In the genomic region with DNA sequence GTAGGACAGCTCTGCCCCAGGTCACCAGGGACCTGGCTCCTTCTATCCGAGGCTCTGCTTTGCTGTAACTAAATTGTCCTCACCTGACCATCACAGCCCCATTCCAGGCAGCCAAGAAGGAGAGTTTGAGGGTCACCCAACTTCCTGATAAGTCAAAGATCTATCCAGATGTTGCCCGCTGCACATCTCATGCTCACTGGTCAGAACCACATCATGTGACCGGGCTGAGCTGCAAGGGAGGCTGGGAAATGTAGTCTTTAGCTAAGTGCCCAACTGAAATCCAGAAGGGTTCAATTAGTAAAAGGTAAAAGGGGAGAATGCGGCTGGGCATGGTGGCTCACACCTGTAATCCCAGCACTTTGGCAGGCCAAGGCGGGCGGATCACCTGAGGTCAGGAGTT, we compare ENCODE assay signal across 26 cellular contexts. TPM values are rescaled to one million over a fixed set of nuclear protein-coding genes. Genes with fewer than 3 reads are reported as not detected.
DNase-seq lines count a peak whose midpoint lies in the region; ATAC-seq, FAIRE-seq and TF ChIP-seq lines count a peak whose summit lies in the region.
"Had no signal": no experiment of that assay in that cellular context is flagged by ENCODE, and none has a peak within 500 bp of the region (broad histone marks: within the 10 kb centered on the region; RNA-seq: fewer than 3 reads in every experiment).

No MANE protein-coding gene starts in this region.

- H3K9me3 ChIP-seq in A549 (no peaks in the 10 kb centered on the region), H1 (ENCODE audit: insufficient read depth in 2 of 2, low read depth in 1 of 2, low read length in 1 of 2) (no peaks in the 10 kb centered on the region), GM23248 (ENCODE audit: low read depth) (no peaks in the 10 kb centered on the region)
- H3K9me3 ChIP-seq: BE2C, MG63, Peyer's patch had no signal

- H2AFZ ChIP-seq in H1 (ENCODE audit: low read length) = no peak overlapping the region
- H2AFZ ChIP-seq in GM23248 = no peak overlapping the region

- no peaks in the 10 kb centered on the region; the same call in 1 of the 2 replicates for H3K23me2 ChIP-seq in H1 (ENCODE audit: low read depth, low read length)

- H4K5ac ChIP-seq in H1 (ENCODE audit: insufficient read length, low read depth, low read length) = no peak overlapping the region

- no peak for ATAC-seq in A549
- no peak for ATAC-seq in HG03571 (IDR thresholded peaks at IDR 0.05; ENCODE audit: unreplicated experiment)
- no peak for ATAC-seq in HG03342 (IDR thresholded peaks at IDR 0.05; ENCODE audit: unreplicated experiment)

- CTCF ChIA-PET in A549 (lab: Yijun Ruan, JAX) (no interaction called here), H1 (lab: Charles Lee; ENCODE audit: partially characterized antibody) (interaction anchor here (1.1 to 2.2 kb wide), 5 partner anchors 15 to 171 kb away, joined by 3 to 7 read pairs (median 6); no protein-coding TSS in a partner anchor)

- H3K27me3 ChIP-seq in H7 (ENCODE audit: control insufficient read depth, insufficient read depth, low read length) (peaks cover 45% of the 10 kb centered on the region), H1 (replicated peaks in 1 of 4; ENCODE audit: control insufficient read depth in 3 of 4, extremely low read depth in 1 of 4, insufficient read depth in 3 of 4, low read length in 3 of 4) (peaks cover 42 to 53% (median 49%) of the 10 kb centered on the region in 4 experiments), GM23248 (replicated peaks; ENCODE audit: insufficient read depth) (peaks cover 67% of the 10 kb centered on the region)
- H3K27me3 ChIP-seq: BE2C, MG63 had no signal

- H3K14ac ChIP-seq in H1 (ENCODE audit: insufficient read length) = no peak overlapping the region

- no peak overlapping the region for H2BK120ac ChIP-seq in H1 (replicated peaks; ENCODE audit: low read depth, low read length)

- no peak overlapping the region for H3K56ac ChIP-seq in H1 (replicated peaks; ENCODE audit: insufficient read length, low read depth, low read length)

- 48% methylated on average over 6 of the region's 6 CpGs for WGBS in A549 (ENCODE audit: missing lambda C conversion rate)
- WGBS in H1 (ENCODE audit: extremely low coverage in 1 of 2, insufficient coverage in 1 of 2, insufficient read length in 1 of 2, insufficient replicate concordance in 2 of 2, low coverage in 1 of 2, low lambda C conversion rate in 2 of 2, missing lambda C conversion rate in 1 of 2), 2 experiments = 90% methylated on average over 6 of the region's 6 CpGs; no CpG with 5 or more reads in 1 of the 2 experiments
- 79 to 81% methylated on average over 6 of the region's 6 CpGs for WGBS in GM23248 (ENCODE audit: low coverage in 1 of 2, low lambda C conversion rate in 2 of 2, missing lambda C conversion rate in 2 of 2), 2 experiments

- DNase-seq in A549 (ENCODE audit: low read depth in 1 of 2, low spot score in 1 of 2) (no peak), H7 (peak; percentile 71), NB4 (ENCODE audit: low read depth) (peak; percentile 47), H1 (ENCODE audit: low read depth in 1 of 2, low spot score in 2 of 2) (no peak), GM23248 (no peak), activated gamma-delta T cell treated with Interleukin-2 at 50 U/mL for 16 hours (no peak)
- DNase-seq: BE2C; DMS79 treated with DMSO at 0.1 percent for 48 hours; HFFc6; MG63; NCI-H1092 treated with DMSO at 0.1 percent for 48 hours; NCI-H146; NCI-H2029; NCI-H226; NCI-H510A treated with DMSO at 0.1 percent for 48 hours; NCI-H748 treated with DMSO at 0.1 percent for 48 hours; NK-92 treated with Interleukin-12 subunit alpha and Interleukin-12 subunit beta, amount 100 ng/mL, for 24 hours; Peyer's patch had no signal

- H3F3A ChIP-seq in GM23248 (ENCODE audit: insufficient read depth) = peaks cover 4% of the 10 kb centered on the region; the same call in 1 of the 2 replicates

- no peak for TF ChIP-seq EP300 in A549 (IDR thresholded peaks at IDR 0.05)
- no peak for TF ChIP-seq EP300 in H1 (IDR thresholded peaks at IDR 0.05; ENCODE audit: borderline replicate concordance in 1 of 2, low read depth in 2 of 2, low read length in 2 of 2)

- H4K91ac ChIP-seq in H1 (replicated peaks; ENCODE audit: insufficient read length, low read length) = no peak overlapping the region

- POLR2A ChIA-PET in A549 (lab: Yijun Ruan, JAX) (no interaction called here), H1 (lab: Charles Lee; ENCODE audit: partially characterized antibody) (no interaction called here)

- no peak overlapping the region for H2BK12ac ChIP-seq in H1 (ENCODE audit: low read depth, low read length)

- H2AK5ac ChIP-seq in H1 (ENCODE audit: low read depth, low read length) = no peak overlapping the region

- H3K36me3 ChIP-seq in H7 (replicated peaks; ENCODE audit: control insufficient read depth, insufficient read depth, low read length) (no peaks in the 10 kb centered on the region), H1 (ENCODE audit: control insufficient read depth in 2 of 4, insufficient read depth in 4 of 4, low read length in 3 of 4) (no peaks in the 10 kb centered on the region; a peak in 1 of 8 replicates), GM23248 (ENCODE audit: low read depth) (no peaks in the 10 kb centered on the region)
- H3K36me3 ChIP-seq: BE2C, MG63, Peyer's patch had no signal

- in situ Hi-C loops in GM23248 (cut with MboI) = no loop called here

- no peak overlapping the region for H3K23ac ChIP-seq in H1 (ENCODE audit: insufficient read length)

- H4K20me1 ChIP-seq in H1 (replicated peaks in 1 of 2; ENCODE audit: control insufficient read depth in 1 of 2, insufficient read depth in 2 of 2, low read length in 2 of 2) (peaks cover 5 to 7% of the 10 kb centered on the region in 2 experiments), GM23248 (ENCODE audit: insufficient read depth) (no peaks in the 10 kb centered on the region)

- no peak overlapping the region for H2BK5ac ChIP-seq in H1 (ENCODE audit: low read depth, low read length)

- no peak overlapping the region for H2BK20ac ChIP-seq in H1 (ENCODE audit: low read length)

- no peak overlapping the region for H3K18ac ChIP-seq in H1 (ENCODE audit: extremely low read depth, low read length)

- TF ChIP-seq RAD21 in A549 (conservative IDR thresholded peaks at IDR 0.05 in 1 of 2, IDR thresholded peaks at IDR 0.05 in 1 of 2) = no peak
- no peak for TF ChIP-seq RAD21 in H1 (IDR thresholded peaks at IDR 0.05 in 1 of 2, conservative IDR thresholded peaks at IDR 0.05 in 1 of 2; ENCODE audit: low read depth in 2 of 2, low read length in 2 of 2)

- no peak for TF ChIP-seq CTCF in A549 (IDR thresholded peaks at IDR 0.05)
- no peak for TF ChIP-seq CTCF in NB4 (IDR thresholded peaks at IDR 0.05; ENCODE audit: low read depth, low read length)
- no peak for TF ChIP-seq CTCF in H1 (IDR thresholded peaks at IDR 0.05; ENCODE audit: control extremely low read depth in 1 of 3, insufficient read depth in 1 of 3, low read depth in 1 of 3, low read length in 3 of 3)

- no peaks in the 10 kb centered on the region for H3K9me2 ChIP-seq in GM23248 (ENCODE audit: insufficient read depth)

- H3K4me3 ChIP-seq in A549 = no peak overlapping the region
- H3K4me3 ChIP-seq in H7 (ENCODE audit: insufficient read depth, low read depth, low read length) = no peak overlapping the region
- no peak overlapping the region for H3K4me3 ChIP-seq in NB4 (ENCODE audit: low read depth, low read length)
- no peak overlapping the region for H3K4me3 ChIP-seq in H1 (ENCODE audit: extremely low read depth in 1 of 4, insufficient read depth in 2 of 4, low read depth in 3 of 4, low read length in 4 of 4)
- no peak overlapping the region for H3K4me3 ChIP-seq in GM23248
- H3K4me3 ChIP-seq: MG63, Peyer's patch had no signal

- H3K4me1 ChIP-seq in A549 (peaks cover 7% of the 10 kb centered on the region; the same call in 1 of the 3 replicates), H1 (replicated peaks in 1 of 4; ENCODE audit: control insufficient read depth in 3 of 4, insufficient read depth in 4 of 4, low read length in 3 of 4) (peaks cover 0 to 26% (median 19%) of the 10 kb centered on the region in 4 experiments; a peak in 6 of 7 replicates), GM23248 (ENCODE audit: insufficient read depth) (no peaks in the 10 kb centered on the region)

- H3K27ac ChIP-seq in A549 (no peak overlapping the region), H1 (ENCODE audit: low read depth, low read length) (no peak overlapping the region), GM23248 (no peak overlapping the region)
- H3K27ac ChIP-seq: Peyer's patch had no signal

- H2BK15ac ChIP-seq in H1 (ENCODE audit: low read length) = no peak overlapping the region

- H4K8ac ChIP-seq in H1 (ENCODE audit: extremely low read depth, insufficient read depth, low read length) = no peak overlapping the region

- H3K4me2 ChIP-seq in A549 = no peak overlapping the region
- H3K4me2 ChIP-seq in H1 (ENCODE audit: insufficient read depth in 1 of 2, low read depth in 2 of 2, low read length in 2 of 2) = no peak overlapping the region; a peak in 1 of 4 replicates
- H3K4me2 ChIP-seq in GM23248 (ENCODE audit: unreplicated experiment) = no peak overlapping the region

- no peak overlapping the region for H3K9ac ChIP-seq in H1 (replicated peaks in 1 of 4; ENCODE audit: extremely low read depth in 1 of 4, low read depth in 3 of 4, low read length in 3 of 4)
- no peak overlapping the region for H3K9ac ChIP-seq in GM23248

- H3K4ac ChIP-seq in H1 (replicated peaks; ENCODE audit: insufficient read length, low read depth, low read length) = no peak overlapping the region

- FAIRE-seq in A549 (lab: Jason Lieb, UNC) (no peak), H1 (lab: Jason Lieb, UNC) (no peak)
- FAIRE-seq: D721Med, GM12891, HTR-8/SVneo had no signal

- no peak for TF ChIP-seq POLR2A in A549 (IDR thresholded peaks at IDR 0.05; ENCODE audit: low read length)
- TF ChIP-seq POLR2A in NB4 (IDR thresholded peaks at IDR 0.05; ENCODE audit: extremely low read depth, insufficient read length) = no peak
- no peak for TF ChIP-seq POLR2A in H1 (IDR thresholded peaks at IDR 0.05; ENCODE audit: control extremely low read depth in 1 of 2, low read depth in 2 of 2, low read length in 2 of 2)

- no peaks in the 10 kb centered on the region for H3K79me1 ChIP-seq in H1 (ENCODE audit: low read depth, low read length)

- H3K79me2 ChIP-seq in H1 (ENCODE audit: control insufficient read depth in 1 of 2, insufficient read depth in 2 of 2, low read length in 2 of 2) (no peaks in the 10 kb centered on the region), GM23248 (ENCODE audit: insufficient read depth) (no peaks in the 10 kb centered on the region)

RNA-seq across cellular contexts. Expression of gene HMX1, which starts 18.4 kb away (rescaled TPM):
- polyA plus RNA-seq in A549 (2011; rRNA removed) = not detected in 2 replicates
- 0.04 and 0.06 TPM in 2 replicates for polyA plus RNA-seq in A549 (2012; cell fraction: cytosol; rRNA removed)
- polyA plus RNA-seq in A549 (2012; cell fraction: nucleus; rRNA removed) = 0.06 and 0.07 TPM in 2 replicates
- polyA plus RNA-seq in A549 (2017; fragmentation: RNase III; extraction: RNeasy Plus Mini Kit Qiagen cat#74134 plus additional on column Dnase treatment) = 0.06 to 0.08 TPM in 2 of 3 replicates, not detected in the other
- not detected in 2 replicates for polyA minus RNA-seq in A549 (2011; rRNA and poly(A)+ RNA removed)
- total RNA-seq in H7 (2014; rRNA removed; shearing (Covaris generic)) = 2.0 and 4.4 TPM in 2 replicates
- total RNA-seq in H1 (2021; fragmentation: NEBNext Ultra II Directional; extraction: Animal tissue kit (Norgen Biotek cat#: 25700)) = 0.26 and 0.34 TPM in 2 replicates
- 0.08 TPM in 1 of 2 replicates, not detected in the other for polyA plus RNA-seq in H1 (2011; rRNA removed)
- polyA plus RNA-seq in H1 (2011; cell fraction: cytosol; rRNA removed) = 0.10 TPM
- polyA plus RNA-seq in H1 (2011; cell fraction: nucleus; rRNA removed) = 0.07 TPM
- polyA plus RNA-seq in H1 (2012, experiment 1 of 2) = not detected in 4 replicates
- not detected for polyA plus RNA-seq in H1 (2012, experiment 2 of 2)
- 0.18 TPM for polyA plus RNA-seq in H1 (2013, experiment 1 of 2)
- 0.06 TPM for polyA plus RNA-seq in H1 (2013, experiment 2 of 2)
- polyA minus RNA-seq in H1 (2011; rRNA and poly(A)+ RNA removed) = not detected in 2 replicates
- polyA minus RNA-seq in H1 (2011; cell fraction: cytosol; rRNA and poly(A)+ RNA removed) = not detected
- polyA minus RNA-seq in H1 (2011; cell fraction: nucleus; rRNA and poly(A)+ RNA removed) = not detected
- not detected in 2 replicates for total RNA-seq in GM23248 (2014; rRNA removed; shearing (Covaris generic))
- polyA plus RNA-seq in GM23248 (2016; fragmentation: Nextera tagmentation; extraction: Ambion mirVana) = not detected in 2 replicates
- total RNA-seq: HFFc6; LHCN-M2; Peyer's patch; T-helper 1 cell treated with Interleukin-12 subunit alpha and Interleukin-12 subunit beta and Interleukin-4 antibody, amounts not matched to agents 30 ng/mL and 1 ng/mL, for 36 hours had no signal
- polyA plus RNA-seq: IgD-negative memory B cell had no signal

Comparison
In these comparisons a context has a peak if more than half of its experiments do, and no peak if none do; other contexts are left out.
1. DNase-seq: peak in H7 (single experiment) and NB4 (single experiment); none in A549 (0 of 2), H1 (0 of 2), GM23248 (single experiment) and activated gamma-delta T cell treated with Interleukin-2 at 50 U/mL for 16 hours (single experiment).
2. Of the 18 proteins assayed by ChIP-seq in both H1 and A549: peak only in H1: CHD2; only in A549: none; in both: USF2; in neither: 16.